In the genomic region with DNA sequence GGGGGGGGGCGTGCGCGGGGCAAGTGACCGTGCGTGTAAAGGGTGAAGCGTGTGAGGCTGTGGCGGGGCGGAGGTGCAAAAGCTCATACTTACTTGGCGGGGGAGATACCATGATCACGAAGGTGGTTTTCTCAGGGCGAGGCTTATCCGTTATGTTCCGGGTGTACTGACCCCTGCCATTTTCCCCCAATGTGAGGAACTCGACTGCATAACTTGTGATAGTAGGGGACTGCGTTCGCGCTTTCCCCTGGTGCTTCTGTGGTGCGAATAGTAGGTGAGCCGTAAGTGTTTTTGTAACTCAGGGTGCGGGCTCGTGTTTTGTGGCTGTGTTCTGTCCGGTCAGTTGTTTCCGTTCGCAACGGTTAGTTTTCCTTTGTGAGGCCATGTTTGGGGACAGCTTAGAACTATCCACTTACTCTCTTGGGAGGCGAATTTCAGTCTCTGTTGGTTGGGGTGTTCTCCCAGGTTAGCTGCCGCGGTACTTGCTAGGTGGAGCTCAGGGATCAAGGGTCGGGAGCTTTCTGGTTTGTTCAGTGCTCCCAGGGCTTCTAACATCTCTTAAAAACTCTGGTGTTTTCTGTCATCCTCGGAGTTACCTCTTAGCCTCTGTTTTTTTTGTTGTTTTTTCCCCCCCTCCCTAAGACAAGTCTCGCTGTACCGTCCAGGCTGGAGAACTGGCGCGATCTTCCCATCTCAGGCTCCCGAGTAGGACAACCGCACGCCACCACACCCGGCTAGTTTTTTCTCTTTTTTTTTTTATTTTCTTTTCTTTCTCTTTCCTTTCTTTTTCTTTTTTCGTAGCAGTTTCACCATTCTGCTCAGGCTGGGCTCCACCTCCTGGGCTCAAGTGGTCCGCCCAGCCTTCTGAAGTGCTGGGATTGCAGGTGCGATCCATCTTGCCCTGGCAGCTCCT, we compare ENCODE assay signal across 1 cellular context.
TF ChIP-seq lines count a peak whose summit lies in the region.
"Not testable (repeated sequence)": the region's sequence is repeated elsewhere in the genome, so short reads cannot be mapped to it uniquely, and the experiment has no call there.

No MANE protein-coding gene starts in this region.

TF ChIP-seq in HepG2, 621 proteins besides CTCF, POLR2A, EP300 and RAD21 (continued from another document and continues in another):
- TF ChIP-seq ZNF232 (CRISPR knock-in tag; IDR thresholded peaks at IDR 0.05; ENCODE audit: borderline replicate concordance), result peak; percentile 76; the same call in 1 of the 2 replicates
- TF ChIP-seq KDM4B (CRISPR knock-in tag; IDR thresholded peaks at IDR 0.05), result peak; percentile 27; the same call in 1 of the 2 replicates
- peak; percentile 77; the same call in 1 of the 2 replicates for TF ChIP-seq ZFP37 (CRISPR knock-in tag; IDR thresholded peaks at IDR 0.05; ENCODE audit: borderline replicate concordance)
- peak; percentile 38; the same call in 1 of the 2 replicates for TF ChIP-seq NFKB2 (CRISPR knock-in tag; IDR thresholded peaks at IDR 0.05; ENCODE audit: borderline replicate concordance)
- TF ChIP-seq MYC (CRISPR knock-in tag; IDR thresholded peaks at IDR 0.05; ENCODE audit: borderline replicate concordance), result 0 out of 2 replicates have a peak, but pooled peaks have one; percentile 22
- peak; percentile 58; the same call in 1 of the 2 replicates for TF ChIP-seq CEBPG (CRISPR knock-in tag; IDR thresholded peaks at IDR 0.05)
- TF ChIP-seq, protein P1, sequence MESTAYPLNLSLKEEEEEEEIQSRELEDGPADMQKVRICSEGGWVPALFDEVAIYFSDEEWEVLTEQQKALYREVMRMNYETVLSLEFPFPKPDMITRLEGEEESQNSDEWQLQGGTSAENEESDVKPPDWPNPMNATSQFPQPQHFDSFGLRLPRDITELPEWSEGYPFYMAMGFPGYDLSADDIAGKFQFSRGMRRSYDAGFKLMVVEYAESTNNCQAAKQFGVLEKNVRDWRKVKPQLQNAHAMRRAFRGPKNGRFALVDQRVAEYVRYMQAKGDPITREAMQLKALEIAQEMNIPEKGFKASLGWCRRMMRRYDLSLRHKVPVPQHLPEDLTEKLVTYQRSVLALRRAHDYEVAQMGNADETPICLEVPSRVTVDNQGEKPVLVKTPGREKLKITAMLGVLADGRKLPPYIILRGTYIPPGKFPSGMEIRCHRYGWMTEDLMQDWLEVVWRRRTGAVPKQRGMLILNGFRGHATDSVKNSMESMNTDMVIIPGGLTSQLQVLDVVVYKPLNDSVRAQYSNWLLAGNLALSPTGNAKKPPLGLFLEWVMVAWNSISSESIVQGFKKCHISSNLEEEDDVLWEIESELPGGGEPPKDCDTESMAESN (CRISPR knock-in tag; conservative IDR thresholded peaks at IDR 0.05), result peak; percentile 79; the same call in 1 of the 2 replicates
- peak; percentile 71; the same call in 1 of the 2 replicates for TF ChIP-seq ZNF557 (CRISPR knock-in tag; IDR thresholded peaks at IDR 0.05)
- TF ChIP-seq, protein P2, sequence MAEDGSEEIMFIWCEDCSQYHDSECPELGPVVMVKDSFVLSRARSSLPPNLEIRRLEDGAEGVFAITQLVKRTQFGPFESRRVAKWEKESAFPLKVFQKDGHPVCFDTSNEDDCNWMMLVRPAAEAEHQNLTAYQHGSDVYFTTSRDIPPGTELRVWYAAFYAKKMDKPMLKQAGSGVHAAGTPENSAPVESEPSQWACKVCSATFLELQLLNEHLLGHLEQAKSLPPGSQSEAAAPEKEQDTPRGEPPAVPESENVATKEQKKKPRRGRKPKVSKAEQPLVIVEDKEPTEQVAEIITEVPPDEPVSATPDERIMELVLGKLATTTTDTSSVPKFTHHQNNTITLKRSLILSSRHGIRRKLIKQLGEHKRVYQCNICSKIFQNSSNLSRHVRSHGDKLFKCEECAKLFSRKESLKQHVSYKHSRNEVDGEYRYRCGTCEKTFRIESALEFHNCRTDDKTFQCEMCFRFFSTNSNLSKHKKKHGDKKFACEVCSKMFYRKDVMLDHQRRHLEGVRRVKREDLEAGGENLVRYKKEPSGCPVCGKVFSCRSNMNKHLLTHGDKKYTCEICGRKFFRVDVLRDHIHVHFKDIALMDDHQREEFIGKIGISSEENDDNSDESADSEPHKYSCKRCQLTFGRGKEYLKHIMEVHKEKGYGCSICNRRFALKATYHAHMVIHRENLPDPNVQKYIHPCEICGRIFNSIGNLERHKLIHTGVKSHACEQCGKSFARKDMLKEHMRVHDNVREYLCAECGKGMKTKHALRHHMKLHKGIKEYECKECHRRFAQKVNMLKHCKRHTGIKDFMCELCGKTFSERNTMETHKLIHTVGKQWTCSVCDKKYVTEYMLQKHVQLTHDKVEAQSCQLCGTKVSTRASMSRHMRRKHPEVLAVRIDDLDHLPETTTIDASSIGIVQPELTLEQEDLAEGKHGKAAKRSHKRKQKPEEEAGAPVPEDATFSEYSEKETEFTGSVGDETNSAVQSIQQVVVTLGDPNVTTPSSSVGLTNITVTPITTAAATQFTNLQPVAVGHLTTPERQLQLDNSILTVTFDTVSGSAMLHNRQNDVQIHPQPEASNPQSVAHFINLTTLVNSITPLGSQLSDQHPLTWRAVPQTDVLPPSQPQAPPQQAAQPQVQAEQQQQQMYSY (CRISPR knock-in tag; IDR thresholded peaks at IDR 0.05), result 0 out of 2 replicates have a peak, but pooled peaks have one; percentile 26
- peak; percentile 12 for TF ChIP-seq SKI (IDR thresholded peaks at IDR 0.05; ENCODE audit: partially characterized antibody)
- TF ChIP-seq FOXA3 (CRISPR knock-in tag; IDR thresholded peaks at IDR 0.05), result peak; percentile 66
- TF ChIP-seq TBX2 (CRISPR knock-in tag; IDR thresholded peaks at IDR 0.05; ENCODE audit: borderline replicate concordance), result peak; percentile 42; the same call in 1 of the 2 replicates
- TF ChIP-seq, protein P3, sequence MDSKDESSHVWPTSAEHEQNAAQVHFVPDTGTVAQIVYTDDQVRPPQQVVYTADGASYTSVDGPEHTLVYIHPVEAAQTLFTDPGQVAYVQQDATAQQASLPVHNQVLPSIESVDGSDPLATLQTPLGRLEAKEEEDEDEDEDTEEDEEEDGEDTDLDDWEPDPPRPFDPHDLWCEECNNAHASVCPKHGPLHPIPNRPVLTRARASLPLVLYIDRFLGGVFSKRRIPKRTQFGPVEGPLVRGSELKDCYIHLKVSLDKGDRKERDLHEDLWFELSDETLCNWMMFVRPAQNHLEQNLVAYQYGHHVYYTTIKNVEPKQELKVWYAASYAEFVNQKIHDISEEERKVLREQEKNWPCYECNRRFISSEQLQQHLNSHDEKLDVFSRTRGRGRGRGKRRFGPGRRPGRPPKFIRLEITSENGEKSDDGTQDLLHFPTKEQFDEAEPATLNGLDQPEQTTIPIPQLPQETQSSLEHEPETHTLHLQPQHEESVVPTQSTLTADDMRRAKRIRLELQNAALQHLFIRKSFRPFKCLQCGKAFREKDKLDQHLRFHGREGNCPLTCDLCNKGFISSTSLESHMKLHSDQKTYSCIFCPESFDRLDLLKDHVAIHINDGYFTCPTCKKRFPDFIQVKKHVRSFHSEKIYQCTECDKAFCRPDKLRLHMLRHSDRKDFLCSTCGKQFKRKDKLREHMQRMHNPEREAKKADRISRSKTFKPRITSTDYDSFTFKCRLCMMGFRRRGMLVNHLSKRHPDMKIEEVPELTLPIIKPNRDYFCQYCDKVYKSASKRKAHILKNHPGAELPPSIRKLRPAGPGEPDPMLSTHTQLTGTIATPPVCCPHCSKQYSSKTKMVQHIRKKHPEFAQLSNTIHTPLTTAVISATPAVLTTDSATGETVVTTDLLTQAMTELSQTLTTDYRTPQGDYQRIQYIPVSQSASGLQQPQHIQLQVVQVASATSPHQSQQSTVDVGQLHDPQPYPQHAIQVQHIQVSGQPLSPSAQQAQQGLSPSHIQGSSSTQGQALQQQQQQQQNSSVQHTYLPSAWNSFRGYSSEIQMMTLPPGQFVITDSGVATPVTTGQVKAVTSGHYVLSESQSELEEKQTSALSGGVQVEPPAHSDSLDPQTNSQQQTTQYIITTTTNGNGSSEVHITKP (CRISPR knock-in tag; IDR thresholded peaks at IDR 0.05; ENCODE audit: low read depth), result peak; percentile 94
- peak; percentile 90 for TF ChIP-seq MED1 (CRISPR knock-in tag; IDR thresholded peaks at IDR 0.05)
- 0 out of 2 replicates have a peak, but pooled peaks have one; percentile 69 for TF ChIP-seq ZNF773 (CRISPR knock-in tag; IDR thresholded peaks at IDR 0.05; ENCODE audit: borderline replicate concordance)
- peak; percentile 56; the same call in 1 of the 2 replicates for TF ChIP-seq ZNF615 (CRISPR knock-in tag; IDR thresholded peaks at IDR 0.05; ENCODE audit: borderline replicate concordance)
- peak; percentile 82 for TF ChIP-seq SOX13 (IDR thresholded peaks at IDR 0.05)
- peak; percentile 30 to 91; a peak in 2 of 4 replicates for TF ChIP-seq SOX13 (CRISPR knock-in tag; conservative IDR thresholded peaks at IDR 0.05 in 1 of 2, IDR thresholded peaks at IDR 0.05 in 1 of 2)
- TF ChIP-seq RFX5 (IDR thresholded peaks at IDR 0.05; ENCODE audit: low read depth, low read length), result 0 out of 2 replicates have a peak, but pooled peaks have one; percentile 16
- TF ChIP-seq ATF7-NPFF (CRISPR knock-in tag; IDR thresholded peaks at IDR 0.05; ENCODE audit: low read depth), result peak; percentile 81; the same call in 1 of the 2 replicates
- peak; percentile 35; the same call in 1 of the 2 replicates for TF ChIP-seq THAP11 (CRISPR knock-in tag; IDR thresholded peaks at IDR 0.05)
- TF ChIP-seq ONECUT2 (CRISPR knock-in tag; IDR thresholded peaks at IDR 0.05), result peak; percentile 45; the same call in 1 of the 2 replicates
- TF ChIP-seq, protein P4, sequence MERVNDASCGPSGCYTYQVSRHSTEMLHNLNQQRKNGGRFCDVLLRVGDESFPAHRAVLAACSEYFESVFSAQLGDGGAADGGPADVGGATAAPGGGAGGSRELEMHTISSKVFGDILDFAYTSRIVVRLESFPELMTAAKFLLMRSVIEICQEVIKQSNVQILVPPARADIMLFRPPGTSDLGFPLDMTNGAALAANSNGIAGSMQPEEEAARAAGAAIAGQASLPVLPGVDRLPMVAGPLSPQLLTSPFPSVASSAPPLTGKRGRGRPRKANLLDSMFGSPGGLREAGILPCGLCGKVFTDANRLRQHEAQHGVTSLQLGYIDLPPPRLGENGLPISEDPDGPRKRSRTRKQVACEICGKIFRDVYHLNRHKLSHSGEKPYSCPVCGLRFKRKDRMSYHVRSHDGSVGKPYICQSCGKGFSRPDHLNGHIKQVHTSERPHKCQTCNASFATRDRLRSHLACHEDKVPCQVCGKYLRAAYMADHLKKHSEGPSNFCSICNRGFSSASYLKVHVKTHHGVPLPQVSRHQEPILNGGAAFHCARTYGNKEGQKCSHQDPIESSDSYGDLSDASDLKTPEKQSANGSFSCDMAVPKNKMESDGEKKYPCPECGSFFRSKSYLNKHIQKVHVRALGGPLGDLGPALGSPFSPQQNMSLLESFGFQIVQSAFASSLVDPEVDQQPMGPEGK (CRISPR knock-in tag; IDR thresholded peaks at IDR 0.05), result peak; percentile 45
- 0 out of 2 replicates have a peak, but pooled peaks have one; percentile 29 for TF ChIP-seq RARA (CRISPR knock-in tag; IDR thresholded peaks at IDR 0.05)
- TF ChIP-seq, protein P5, sequence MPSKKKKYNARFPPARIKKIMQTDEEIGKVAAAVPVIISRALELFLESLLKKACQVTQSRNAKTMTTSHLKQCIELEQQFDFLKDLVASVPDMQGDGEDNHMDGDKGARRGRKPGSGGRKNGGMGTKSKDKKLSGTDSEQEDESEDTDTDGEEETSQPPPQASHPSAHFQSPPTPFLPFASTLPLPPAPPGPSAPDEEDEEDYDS (CRISPR knock-in tag; IDR thresholded peaks at IDR 0.05), result peak; percentile 63
- TF ChIP-seq, protein P6, sequence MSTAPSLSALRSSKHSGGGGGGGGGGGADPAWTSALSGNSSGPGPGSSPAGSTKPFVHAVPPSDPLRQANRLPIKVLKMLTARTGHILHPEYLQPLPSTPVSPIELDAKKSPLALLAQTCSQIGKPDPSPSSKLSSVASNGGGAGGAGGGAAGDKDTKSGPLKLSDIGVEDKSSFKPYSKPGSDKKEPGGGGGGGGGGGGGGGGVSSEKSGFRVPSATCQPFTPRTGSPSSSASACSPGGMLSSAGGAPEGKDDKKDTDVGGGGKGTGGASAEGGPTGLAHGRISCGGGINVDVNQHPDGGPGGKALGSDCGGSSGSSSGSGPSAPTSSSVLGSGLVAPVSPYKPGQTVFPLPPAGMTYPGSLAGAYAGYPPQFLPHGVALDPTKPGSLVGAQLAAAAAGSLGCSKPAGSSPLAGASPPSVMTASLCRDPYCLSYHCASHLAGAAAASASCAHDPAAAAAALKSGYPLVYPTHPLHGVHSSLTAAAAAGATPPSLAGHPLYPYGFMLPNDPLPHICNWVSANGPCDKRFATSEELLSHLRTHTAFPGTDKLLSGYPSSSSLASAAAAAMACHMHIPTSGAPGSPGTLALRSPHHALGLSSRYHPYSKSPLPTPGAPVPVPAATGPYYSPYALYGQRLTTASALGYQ (CRISPR knock-in tag; IDR thresholded peaks at IDR 0.05), result peak; percentile 46; the same call in 1 of the 2 replicates
- peak; percentile 38; the same call in 1 of the 2 replicates for TF ChIP-seq MEF2D (CRISPR knock-in tag; IDR thresholded peaks at IDR 0.05)
- 0 out of 2 replicates have a peak, but pooled peaks have one; percentile 43 for TF ChIP-seq ZNF747 (CRISPR knock-in tag; IDR thresholded peaks at IDR 0.05; ENCODE audit: borderline replicate concordance)
- TF ChIP-seq TBX3 (IDR thresholded peaks at IDR 0.05; ENCODE audit: borderline replicate concordance), result peak; percentile 32; the same call in 1 of the 2 replicates
- TF ChIP-seq NFIC (IDR thresholded peaks at IDR 0.05; ENCODE audit: low read length), result peak; percentile 59; the same call in 1 of the 2 replicates
- peak; percentile 97 for TF ChIP-seq POLR2AphosphoS2 (IDR thresholded peaks at IDR 0.05; ENCODE audit: low read depth, low read length)
- TF ChIP-seq RXRB (CRISPR knock-in tag; IDR thresholded peaks at IDR 0.05; ENCODE audit: borderline replicate concordance), result peak; percentile 15; the same call in 1 of the 2 replicates
- peak; percentile 97; the same call in 1 of the 2 replicates for TF ChIP-seq NONO (IDR thresholded peaks at IDR 0.05)
- TF ChIP-seq NONO (CRISPR knock-in tag; conservative IDR thresholded peaks at IDR 0.05), result peak; percentile 86
- 0 out of 2 replicates have a peak, but pooled peaks have one; percentile 53 for TF ChIP-seq ARNT2 (CRISPR knock-in tag; IDR thresholded peaks at IDR 0.05; ENCODE audit: low read depth)
- not testable (repeated sequence) for TF ChIP-seq MAZ (IDR thresholded peaks at IDR 0.05; ENCODE audit: borderline replicate concordance, low read depth, low read length)
- TF ChIP-seq MAZ (CRISPR knock-in tag; IDR thresholded peaks at IDR 0.05; ENCODE audit: low read depth), result 0 out of 2 replicates have a peak, but pooled peaks have one; percentile 51
- 0 out of 2 replicates have a peak, but pooled peaks have one; percentile 47 for TF ChIP-seq CHCHD3 (CRISPR knock-in tag; IDR thresholded peaks at IDR 0.05)
- 0 out of 2 replicates have a peak, but pooled peaks have one; percentile 49 for TF ChIP-seq ZNF558 (CRISPR knock-in tag; IDR thresholded peaks at IDR 0.05; ENCODE audit: borderline replicate concordance)
- TF ChIP-seq ZSCAN9 (CRISPR knock-in tag; IDR thresholded peaks at IDR 0.05; ENCODE audit: borderline replicate concordance), result 0 out of 2 replicates have a peak, but pooled peaks have one; percentile 35
- peak; percentile 77 for TF ChIP-seq SALL2 (CRISPR knock-in tag; IDR thresholded peaks at IDR 0.05)
- 0 out of 2 replicates have a peak, but pooled peaks have one; percentile 17 for TF ChIP-seq FOSL1 (CRISPR knock-in tag; IDR thresholded peaks at IDR 0.05; ENCODE audit: borderline replicate concordance)
- 0 out of 2 replicates have a peak, but pooled peaks have one; percentile 36 for TF ChIP-seq HMG20A (CRISPR knock-in tag; IDR thresholded peaks at IDR 0.05; ENCODE audit: borderline replicate concordance)
- 0 out of 2 replicates have a peak, but pooled peaks have one; percentile 46 for TF ChIP-seq AKAP8 (CRISPR knock-in tag; IDR thresholded peaks at IDR 0.05)
- peak; percentile 65; the same call in 1 of the 2 replicates for TF ChIP-seq KDM3A (CRISPR knock-in tag; IDR thresholded peaks at IDR 0.05; ENCODE audit: low read depth)
- TF ChIP-seq SNAPC2 (CRISPR knock-in tag; IDR thresholded peaks at IDR 0.05), result peak; percentile 99
